12 cellular contexts compared by ENCODE assay signal in the genomic region with DNA sequence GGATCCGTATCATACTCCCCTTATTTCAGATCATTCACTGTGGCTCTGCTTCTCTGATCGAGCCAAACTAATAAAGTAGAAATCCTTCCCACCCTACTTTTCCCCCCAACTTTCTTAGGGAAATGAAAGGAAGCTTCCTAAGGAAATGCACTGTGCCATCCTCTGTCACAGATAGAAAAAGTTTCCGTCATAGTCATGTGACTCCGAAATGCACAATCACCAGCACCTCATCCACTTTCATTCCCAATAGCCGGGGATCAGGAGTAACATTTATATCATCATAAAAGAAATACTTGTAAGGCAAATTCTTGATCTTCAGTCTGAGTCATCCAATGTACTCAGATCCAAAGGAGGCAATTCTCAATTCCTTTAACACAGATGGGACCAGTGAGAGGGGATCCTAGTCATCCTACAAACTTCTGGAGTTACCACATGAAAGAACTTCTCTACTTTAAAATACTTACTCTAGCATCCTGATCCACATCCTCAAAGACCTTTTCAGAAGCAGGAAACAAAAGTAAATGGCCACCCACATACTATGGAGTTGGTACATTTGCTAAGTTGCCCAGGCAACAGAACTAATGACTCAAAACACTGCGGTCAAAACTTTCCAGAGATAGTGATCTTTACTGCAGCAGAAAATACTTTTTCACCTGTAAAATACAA.
DNase-seq lines count a peak whose midpoint lies in the region; ATAC-seq and TF ChIP-seq lines count a peak whose summit lies in the region.
"Had no signal": no experiment of that assay in that cellular context is flagged by ENCODE, and none has a peak within 500 bp of the region (broad histone marks: within the 10 kb centered on the region; RNA-seq: fewer than 3 reads in every experiment).

No MANE protein-coding gene starts in this region.

- H3K4me2 ChIP-seq in HCT116 (ENCODE audit: low read length) (peak overlapping the region; percentile 11; the same call in 1 of the 2 replicates), neuronal stem cell (ENCODE audit: insufficient read depth, low read length, poor library complexity, severe bottlenecking) (no peak overlapping the region)

- RAD21 ChIA-PET in HCT116 (lab: Charles Lee; ENCODE audit: low non-redundant PET in 1 of 2, low total read pairs in 2 of 2, uncharacterized antibody in 2 of 2, unreplicated experiment in 2 of 2), result no interaction called here

- no peak overlapping the region for H2BK5ac ChIP-seq in neuronal stem cell (ENCODE audit: low read length)

- TF ChIP-seq RAD21 in HCT116 (IDR thresholded peaks at IDR 0.05; ENCODE audit: low read depth), result no peak

- H3K36me3 ChIP-seq in HCT116 (ENCODE audit: control insufficient read depth in 1 of 2, insufficient read depth in 2 of 2, low read length in 2 of 2) (no peaks in the 10 kb centered on the region), SJSA1 (no peaks in the 10 kb centered on the region), neuronal stem cell (replicated peaks in 1 of 2; ENCODE audit: control insufficient read depth in 2 of 2, insufficient read depth in 2 of 2, low read length in 2 of 2) (no peaks in the 10 kb centered on the region)

- POLR2A ChIA-PET in HCT116 (lab: Charles Lee), result no interaction called here

- H3K9me3 ChIP-seq in HCT116 (ENCODE audit: control insufficient read depth in 1 of 2, insufficient read depth in 1 of 2, low read depth in 1 of 2, low read length in 2 of 2) (no peaks in the 10 kb centered on the region), SJSA1 (replicated peaks) (no peaks in the 10 kb centered on the region), neuronal stem cell (replicated peaks in 1 of 2; ENCODE audit: control insufficient read depth in 2 of 2, insufficient read depth in 1 of 2, low read depth in 1 of 2, low read length in 2 of 2) (peaks cover 0 to 2% of the 10 kb centered on the region in 2 donors)

- H3K27ac ChIP-seq in HCT116 (ENCODE audit: low read depth, low read length), result peak overlapping the region; percentile 56
- H3K27ac ChIP-seq in SJSA1, result peak overlapping the region; percentile 79
- H3K27ac ChIP-seq in neuronal stem cell (replicated peaks; ENCODE audit: low read length), result no peak overlapping the region

- no peak overlapping the region for H2BK12ac ChIP-seq in neuronal stem cell (ENCODE audit: low read length)

- H4K20me1 ChIP-seq in HCT116 (ENCODE audit: insufficient read depth), result no peaks in the 10 kb centered on the region

- H4K8ac ChIP-seq in neuronal stem cell (ENCODE audit: low read depth, low read length), result no peak overlapping the region

- H3K4me1 ChIP-seq in HCT116 (ENCODE audit: control insufficient read depth in 1 of 2, insufficient read depth in 2 of 2, low read length in 2 of 2) (peaks cover 5 to 7% of the 10 kb centered on the region in 2 experiments; a peak in 2 of 4 replicates), SJSA1 (replicated peaks) (peaks cover 21% of the 10 kb centered on the region), neuronal stem cell (ENCODE audit: control insufficient read depth in 2 of 2, insufficient read depth in 1 of 2, low read depth in 1 of 2, low read length in 2 of 2) (peaks cover 0 to 6% of the 10 kb centered on the region in 2 donors)

- no peak overlapping the region for H4K91ac ChIP-seq in neuronal stem cell (ENCODE audit: low read depth, low read length, poor library complexity)

- DNase-seq in AG08395 (ENCODE audit: low spot score) (peak; percentile 6), HCT116 (ENCODE audit: low read depth, low spot score) (peak; percentile 40), SJSA1 (ENCODE audit: low read depth in 1 of 2, low spot score in 2 of 2) (peak; percentile 75 to 97), fibroblast of pulmonary artery (ENCODE audit: low read depth) (peak; percentile 58), neuronal stem cell (ENCODE audit: low spot score) (no peak), NCI-H2107 treated with DMSO at 0.1 percent for 48 hours (lab: John Stamatoyannopoulos, UW; ENCODE audit: unreplicated experiment) (no peak)
- no peak for DNase-seq in stimulated activated CD4-positive, alpha-beta T cell treated with anti-CD3 and anti-CD28 coated beads, Interleukin-2, amount 100 ng/mL, for 24 hours
- DNase-seq: CD4-positive, CD25-positive, alpha-beta regulatory T cell; naive thymus-derived CD8-positive, alpha-beta T cell; NCI-H1092; NK-92 treated with Interleukin-12 subunit alpha and Interleukin-12 subunit beta, amount 100 ng/mL, for 24 hours had no signal

- H3K4ac ChIP-seq in neuronal stem cell (ENCODE audit: low read length), result no peak overlapping the region

- ATAC-seq in HCT116 (peak; percentile 70), HG03095 (IDR thresholded peaks at IDR 0.05; ENCODE audit: unreplicated experiment) (no peak)
- ATAC-seq: naive thymus-derived CD8-positive, alpha-beta T cell had no signal

- no peak overlapping the region for H2BK15ac ChIP-seq in neuronal stem cell (ENCODE audit: low read length)

- TF ChIP-seq POLR2A in HCT116 (IDR thresholded peaks at IDR 0.05; ENCODE audit: borderline replicate concordance, extremely low read depth, insufficient read depth, insufficient read length), result no peak

- BruUV-seq in HCT116 (replicated peaks; lab: Mats Ljungman, UMichigan), result no TSS peak

- no peaks in the 10 kb centered on the region for H3K79me2 ChIP-seq in HCT116 (ENCODE audit: insufficient read depth, low read length)

- TF ChIP-seq CTCF in HCT116 (IDR thresholded peaks at IDR 0.05 in 2 of 3, conservative IDR thresholded peaks at IDR 0.05 in 1 of 3; ENCODE audit: borderline replicate concordance in 1 of 3, insufficient read depth in 1 of 3, low read depth in 2 of 3, low read length in 2 of 3), result no peak
- no peak for TF ChIP-seq CTCF in fibroblast of pulmonary artery (IDR thresholded peaks at IDR 0.05; ENCODE audit: low read length, missing control alignments)

- H3K79me1 ChIP-seq in neuronal stem cell (ENCODE audit: low read depth, low read length), result no peaks in the 10 kb centered on the region

- intact Hi-C loops in HCT116 (cut with micrococcal nuclease), result no loop called here

- H3K9ac ChIP-seq in HCT116 (ENCODE audit: low read length) (no peak overlapping the region), neuronal stem cell (ENCODE audit: low read depth, low read length, poor library complexity) (no peak overlapping the region)

- H2AK5ac ChIP-seq in neuronal stem cell (ENCODE audit: low read depth, low read length), result no peak overlapping the region

- H3K9me2 ChIP-seq in HCT116 (ENCODE audit: insufficient read depth), result no peaks in the 10 kb centered on the region

- H2BK120ac ChIP-seq in neuronal stem cell (ENCODE audit: low read depth, low read length), result no peak overlapping the region

- no peak overlapping the region for H3K14ac ChIP-seq in neuronal stem cell (ENCODE audit: low read length)

- H3K27me3 ChIP-seq in HCT116 (ENCODE audit: insufficient read depth, low read length), result no peaks in the 10 kb centered on the region
- no peaks in the 10 kb centered on the region for H3K27me3 ChIP-seq in SJSA1 (replicated peaks)
- no peaks in the 10 kb centered on the region for H3K27me3 ChIP-seq in neuronal stem cell (ENCODE audit: control insufficient read depth in 3 of 3, insufficient read depth in 3 of 3, low read depth in 1 of 3, low read length in 3 of 3)

- no peak overlapping the region for H3K23ac ChIP-seq in neuronal stem cell (ENCODE audit: low read depth, low read length, poor library complexity)

- no peak overlapping the region for H3K18ac ChIP-seq in neuronal stem cell (ENCODE audit: low read length)

- WGBS in neuronal stem cell (ENCODE audit: extremely low coverage in 2 of 2, insufficient read length in 2 of 2, insufficient replicate concordance in 1 of 2), 2 donors, result no CpG with 5 or more reads among the region's 6 CpGs

- H2AFZ ChIP-seq in HCT116 (ENCODE audit: low read depth, low read length, poor library complexity, severe bottlenecking) (no peak overlapping the region), neuronal stem cell (ENCODE audit: low read length) (no peak overlapping the region)

- H3K4me3 ChIP-seq in HCT116 (replicated peaks in 1 of 2; ENCODE audit: low read depth in 1 of 2, low read length in 2 of 2) (no peak overlapping the region), SJSA1 (peak overlapping the region; percentile 10), fibroblast of pulmonary artery (replicated peaks; ENCODE audit: low read depth, low read length) (no peak overlapping the region), neuronal stem cell (ENCODE audit: low read length in 2 of 2) (no peak overlapping the region)

- CTCF ChIA-PET in HCT116 (lab: Charles Lee), result no interaction called here

TF ChIP-seq in HCT116, 20 proteins besides CTCF, POLR2A, EP300 and RAD21:
- peak; percentile 16 for TF ChIP-seq SP1 (IDR thresholded peaks at IDR 0.05; ENCODE audit: low read depth)
- TF ChIP-seq TCF7L2 (IDR thresholded peaks at IDR 0.05; ENCODE audit: borderline replicate concordance, extremely low read depth, insufficient read depth, insufficient read length), result peak; percentile 90
- no peak for TF ChIP-seq ELF1 (IDR thresholded peaks at IDR 0.05; ENCODE audit: borderline replicate concordance, low read depth)
- peak; percentile 32; the same call in 1 of the 2 replicates for TF ChIP-seq JUND (IDR thresholded peaks at IDR 0.05)
- 0 out of 2 replicates have a peak, but pooled peaks have one; percentile 21 for TF ChIP-seq FOSL1 (IDR thresholded peaks at IDR 0.05; ENCODE audit: low read depth)
- TF ChIP-seq, protein P1, sequence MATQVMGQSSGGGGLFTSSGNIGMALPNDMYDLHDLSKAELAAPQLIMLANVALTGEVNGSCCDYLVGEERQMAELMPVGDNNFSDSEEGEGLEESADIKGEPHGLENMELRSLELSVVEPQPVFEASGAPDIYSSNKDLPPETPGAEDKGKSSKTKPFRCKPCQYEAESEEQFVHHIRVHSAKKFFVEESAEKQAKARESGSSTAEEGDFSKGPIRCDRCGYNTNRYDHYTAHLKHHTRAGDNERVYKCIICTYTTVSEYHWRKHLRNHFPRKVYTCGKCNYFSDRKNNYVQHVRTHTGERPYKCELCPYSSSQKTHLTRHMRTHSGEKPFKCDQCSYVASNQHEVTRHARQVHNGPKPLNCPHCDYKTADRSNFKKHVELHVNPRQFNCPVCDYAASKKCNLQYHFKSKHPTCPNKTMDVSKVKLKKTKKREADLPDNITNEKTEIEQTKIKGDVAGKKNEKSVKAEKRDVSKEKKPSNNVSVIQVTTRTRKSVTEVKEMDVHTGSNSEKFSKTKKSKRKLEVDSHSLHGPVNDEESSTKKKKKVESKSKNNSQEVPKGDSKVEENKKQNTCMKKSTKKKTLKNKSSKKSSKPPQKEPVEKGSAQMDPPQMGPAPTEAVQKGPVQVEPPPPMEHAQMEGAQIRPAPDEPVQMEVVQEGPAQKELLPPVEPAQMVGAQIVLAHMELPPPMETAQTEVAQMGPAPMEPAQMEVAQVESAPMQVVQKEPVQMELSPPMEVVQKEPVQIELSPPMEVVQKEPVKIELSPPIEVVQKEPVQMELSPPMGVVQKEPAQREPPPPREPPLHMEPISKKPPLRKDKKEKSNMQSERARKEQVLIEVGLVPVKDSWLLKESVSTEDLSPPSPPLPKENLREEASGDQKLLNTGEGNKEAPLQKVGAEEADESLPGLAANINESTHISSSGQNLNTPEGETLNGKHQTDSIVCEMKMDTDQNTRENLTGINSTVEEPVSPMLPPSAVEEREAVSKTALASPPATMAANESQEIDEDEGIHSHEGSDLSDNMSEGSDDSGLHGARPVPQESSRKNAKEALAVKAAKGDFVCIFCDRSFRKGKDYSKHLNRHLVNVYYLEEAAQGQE (IDR thresholded peaks at IDR 0.05; ENCODE audit: low read depth), result no peak

Comparison
In these comparisons a context has a peak if more than half of its experiments do, and no peak if none do; other contexts are left out.
1. DNase-seq: peak in AG08395 (single experiment), HCT116 (single experiment), SJSA1 (2 of 2) and fibroblast of pulmonary artery (single experiment); none in stimulated activated CD4-positive, alpha-beta T cell treated with anti-CD3 and anti-CD28 coated beads, Interleukin-2, amount 100 ng/mL, for 24 hours (0 of 2), neuronal stem cell (single experiment) and NCI-H2107 treated with DMSO at 0.1 percent for 48 hours (single experiment).